8 cellular contexts compared by ENCODE assay signal in the genomic region with DNA sequence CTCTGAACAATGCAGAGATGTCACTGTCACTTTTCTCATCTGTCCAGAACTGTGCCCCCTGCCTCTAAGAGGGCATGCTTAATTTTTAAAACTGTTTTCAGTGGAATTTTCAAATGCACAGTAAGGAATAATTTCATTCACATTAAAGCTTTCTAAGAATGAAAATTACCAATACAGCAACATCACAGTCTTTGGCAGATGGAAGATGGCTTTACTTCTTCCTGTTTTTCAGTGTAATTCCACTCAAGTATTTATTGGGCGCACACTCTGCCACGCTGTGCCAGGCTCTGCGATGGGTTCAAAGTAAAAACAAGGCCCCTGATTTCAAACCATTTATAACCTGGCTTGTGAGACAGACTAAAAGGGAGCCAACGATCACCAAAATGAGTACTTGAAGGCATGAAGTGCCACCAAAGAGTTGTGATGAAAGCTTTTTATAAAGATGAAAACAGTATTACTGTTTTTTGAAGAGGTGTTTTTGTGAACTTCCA. TPM values are rescaled to one million over a fixed set of nuclear protein-coding genes. Genes with fewer than 3 reads are reported as not detected.
DNase-seq lines count a peak whose midpoint lies in the region; ATAC-seq and TF ChIP-seq lines count a peak whose summit lies in the region.

No MANE protein-coding gene starts in this region.

- H3K27me3 Mint-ChIP-seq in endothelial cell (ENCODE audit: unreplicated experiment) (peaks cover 22% of the 10 kb centered on the region), progenitor cell of endocrine pancreas (no peaks in the 10 kb centered on the region)

- no peaks in the 10 kb centered on the region for H3K9me3 ChIP-seq in OCI-LY7 (ENCODE audit: low read length)

- CTCF ChIA-PET in OCI-LY7 (lab: Charles Lee; ENCODE audit: unreplicated experiment), result no interaction called here

- H3K9me3 Mint-ChIP-seq in endothelial cell (ENCODE audit: unreplicated experiment) (no peaks in the 10 kb centered on the region), progenitor cell of endocrine pancreas (ENCODE audit: low read depth) (no peaks in the 10 kb centered on the region)

- POLR2A ChIA-PET in OCI-LY7 (lab: Charles Lee), result interaction anchor here (0.6 to 4.1 kb wide), 22 partner anchors 10 to 191 kb away, joined by 3 to 25 read pairs (median 4); a partner anchor contains a TSS

- no peak for TF ChIP-seq CTCF in GM06990 (IDR thresholded peaks at IDR 0.05; ENCODE audit: insufficient read depth, low read length, poor library complexity, severe bottlenecking)
- TF ChIP-seq CTCF in OCI-LY7 (conservative IDR thresholded peaks at IDR 0.05; ENCODE audit: low read length), result no peak
- TF ChIP-seq CTCF in endothelial cell (IDR thresholded peaks at IDR 0.05; ENCODE audit: unreplicated experiment), result no peak
- no peak for TF ChIP-seq CTCF in progenitor cell of endocrine pancreas (IDR thresholded peaks at IDR 0.05; ENCODE audit: unreplicated experiment)

- H3K4me2 ChIP-seq in OCI-LY7 (ENCODE audit: low read length), result peak overlapping the region; percentile 86

- DNase-seq in GM06990 (ENCODE audit: extremely low read depth, insufficient read length), result no peak
- DNase-seq in OCI-LY7 (ENCODE audit: low spot score), result peak; percentile 37
- no peak for DNase-seq in endothelial cell (ENCODE audit: low spot score)
- no peak for DNase-seq in progenitor cell of endocrine pancreas (ENCODE audit: low spot score, unreplicated experiment)
- no peak for DNase-seq in NCI-H2227 (lab: John Stamatoyannopoulos, UW; ENCODE audit: unreplicated experiment)
- DNase-seq in activated CD4-positive, CD25-positive, alpha-beta regulatory T cell treated with anti-CD3 and anti-CD28 coated beads, Interleukin-2, amount 50 U/mL, for 72 hours, result no peak
- no peak for DNase-seq in NCI-H1436 treated with DMSO at 0.1 percent for 48 hours (lab: John Stamatoyannopoulos, UW)

- intact Hi-C loops in OCI-LY7 (cut with micrococcal nuclease; ENCODE audit: unreplicated experiment), result loop anchor here (1.0 kb wide), 2 partner anchors 118 to 166 kb away; a partner anchor contains a TSS

- ATAC-seq in GM21367 (IDR thresholded peaks at IDR 0.05; ENCODE audit: unreplicated experiment), result no peak

- H3K4me1 Mint-ChIP-seq in endothelial cell (ENCODE audit: unreplicated experiment), result peaks cover 40% of the 10 kb centered on the region
- H3K4me1 Mint-ChIP-seq in progenitor cell of endocrine pancreas (ENCODE audit: low read depth), result peaks cover 30% of the 10 kb centered on the region

- peaks cover 36% of the 10 kb centered on the region for H3K4me1 ChIP-seq in OCI-LY7 (ENCODE audit: insufficient read depth, low read length, poor library complexity, severe bottlenecking)

- H3K27ac Mint-ChIP-seq in endothelial cell (ENCODE audit: unreplicated experiment), result peak overlapping the region; percentile 98
- H3K27ac Mint-ChIP-seq in progenitor cell of endocrine pancreas, result peak overlapping the region; percentile 100

- no peaks in the 10 kb centered on the region for H3K27me3 ChIP-seq in GM06990 (replicated peaks; ENCODE audit: control insufficient read depth, insufficient read depth, low read length)

- H3K36me3 Mint-ChIP-seq in endothelial cell (ENCODE audit: low read depth, unreplicated experiment) (peaks cover 10% of the 10 kb centered on the region), progenitor cell of endocrine pancreas (ENCODE audit: insufficient read depth) (no peaks in the 10 kb centered on the region)

- no peaks in the 10 kb centered on the region for H3K9me2 ChIP-seq in OCI-LY7 (ENCODE audit: insufficient read depth, low read length)

- BruUV-seq in OCI-LY7 (replicated peaks; lab: Mats Ljungman, UMichigan), result TSS peak; percentile 88

- H3K4me3 Mint-ChIP-seq in endothelial cell (ENCODE audit: unreplicated experiment) (peak overlapping the region; percentile 97), progenitor cell of endocrine pancreas (ENCODE audit: low read depth) (peak overlapping the region; percentile 90)

- peaks cover 15% of the 10 kb centered on the region for H4K20me1 ChIP-seq in OCI-LY7 (ENCODE audit: insufficient read depth, low read length)

- H3K4me3 ChIP-seq in GM06990 (replicated peaks; ENCODE audit: low read depth, low read length) (peak overlapping the region; percentile 61), OCI-LY7 (ENCODE audit: low read depth, low read length, poor library complexity, severe bottlenecking) (peak overlapping the region; percentile 90)

- H2AFZ ChIP-seq in OCI-LY7 (ENCODE audit: low read length), result peak overlapping the region; percentile 65; the same call in 1 of the 2 replicates

- H3K79me2 ChIP-seq in OCI-LY7 (ENCODE audit: insufficient read depth, low read depth, low read length), result peaks cover 49% of the 10 kb centered on the region

- peak overlapping the region; percentile 89 for H3K27ac ChIP-seq in OCI-LY7 (ENCODE audit: low read depth, low read length, poor library complexity, severe bottlenecking)

- H3K36me3 ChIP-seq in GM06990 (ENCODE audit: control insufficient read depth, insufficient read depth, low read length), result no peaks in the 10 kb centered on the region
- peaks cover 11% of the 10 kb centered on the region for H3K36me3 ChIP-seq in OCI-LY7 (ENCODE audit: insufficient read depth, low read length)

RNA-seq across cellular contexts. Expression of a gene that starts 1.0 kb away (rescaled TPM):
- total RNA-seq in OCI-LY7 (2014; rRNA removed; shearing (Covaris generic)), result 162 and 205 TPM in 2 replicates
- 264 and 323 TPM in 2 replicates for total RNA-seq in OCI-LY7 (2022)
- 195 TPM for total RNA-seq in endothelial cell (ENCODE audit: unreplicated experiment)
- total RNA-seq in progenitor cell of endocrine pancreas, result 195 and 200 TPM in 2 replicates
